In the genomic region with DNA sequence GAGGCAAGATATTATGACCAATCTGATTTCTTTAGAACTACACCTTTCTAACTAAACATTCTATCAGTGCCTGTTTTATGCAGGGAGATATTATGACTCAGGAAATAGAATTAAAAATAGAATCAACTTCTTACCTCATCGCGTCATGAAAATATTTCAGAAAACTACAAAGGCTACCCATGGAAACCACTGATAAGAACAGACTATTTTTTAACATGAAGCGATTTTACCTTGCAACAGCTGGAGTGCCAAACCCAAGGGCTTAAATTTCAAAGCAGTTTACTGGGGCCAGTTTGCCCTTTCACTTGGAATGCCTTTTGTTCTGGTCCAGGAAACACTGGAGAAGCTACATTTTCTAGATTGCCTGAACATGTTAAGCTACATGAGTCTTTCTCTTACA, we compare ENCODE assay signal across 1 cellular context.
TF ChIP-seq lines count a peak whose summit lies in the region.

No MANE protein-coding gene starts in this region.

TF ChIP-seq in SK-N-SH treated with all-trans-retinoic acid at 6 μM for 48 hours, 23 proteins besides CTCF, POLR2A, EP300 and RAD21 (continued from another document):
- TF ChIP-seq ZC3H10 (CRISPR knock-in tag; IDR thresholded peaks at IDR 0.05) (no peak), CSRNP3 (CRISPR knock-in tag; IDR thresholded peaks at IDR 0.05) (no peak)
